Comparison of ENCODE assay signal across 8 cellular contexts in the genomic region with DNA sequence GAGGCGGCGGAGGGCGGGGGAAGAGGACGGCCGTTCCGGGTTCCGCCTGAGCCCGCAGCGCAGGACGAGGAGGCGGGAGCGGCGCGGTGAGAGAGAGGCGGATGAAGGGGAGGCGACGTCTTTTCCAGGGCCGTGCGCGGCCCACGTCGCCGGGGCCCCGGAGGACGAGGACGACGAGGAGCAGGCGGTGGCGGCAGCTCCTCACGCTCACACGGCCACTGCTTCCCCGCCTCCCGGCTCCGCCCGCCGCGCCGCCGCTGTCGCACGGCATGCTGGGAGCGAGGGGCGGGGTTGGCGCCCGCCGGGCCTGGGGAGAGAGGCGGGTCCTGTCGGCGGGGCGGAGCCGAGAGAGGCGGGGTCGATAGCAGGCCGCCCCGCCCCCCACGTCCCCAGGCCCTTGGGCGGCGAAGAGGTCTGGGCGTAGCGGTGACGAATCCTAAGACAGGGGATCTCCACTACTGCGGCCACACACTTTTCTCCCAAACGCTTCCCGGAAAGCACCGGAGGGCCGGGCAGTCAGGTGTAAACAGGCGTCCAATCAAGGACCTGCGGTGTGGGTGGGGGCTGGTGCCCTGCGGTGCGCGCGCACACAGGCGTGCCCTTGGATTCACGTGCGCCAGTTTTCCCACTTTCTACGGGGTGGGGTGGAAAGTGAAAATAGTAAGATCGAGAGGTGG. TPM values are rescaled to one million over a fixed set of nuclear protein-coding genes. Genes with fewer than 3 reads are reported as not detected.
DNase-seq lines count a peak whose midpoint lies in the region; ATAC-seq and TF ChIP-seq lines count a peak whose summit lies in the region.
"Not testable (repeated sequence)": the region's sequence is repeated elsewhere in the genome, so short reads cannot be mapped to it uniquely, and the experiment has no call there.

A gene (minus strand): TSS at position 220 of the 677 bp plus-strand sequence. CDS start 367 bp downstream, outside the sequence.

- not testable (repeated sequence) for H2BK5ac ChIP-seq in mesendoderm (ENCODE audit: low read length)

- DNase-seq in Calu3 (peak; percentile 99), NT2/D1 (ENCODE audit: low read depth, low spot score) (peak; percentile 93), mesendoderm (peak; percentile 99)
- DNase-seq in activated CD8-positive, alpha-beta memory T cell treated with anti-CD3 and anti-CD28 coated beads, Interleukin-2, amount 50 U/mL, for 1 hour (ENCODE audit: extremely low read depth) = peak; percentile 64
- peak; percentile 91 for DNase-seq in stimulated activated CD8-positive, alpha-beta memory T cell treated with anti-CD3 and anti-CD28 coated beads, Interleukin-12 subunit alpha, Interleukin-12 subunit beta, amount 100 ng/mL, for 4 hours (ENCODE audit: low read depth)

- H3K9ac ChIP-seq in HUES48 (ENCODE audit: low read depth, low read length) = peak within 1 kb of the TSS; percentile 91
- H3K9ac ChIP-seq in NT2/D1 (ENCODE audit: insufficient read length, low read depth) = peak within 1 kb of the TSS; percentile 82
- H3K9ac ChIP-seq in endocrine pancreas (ENCODE audit: control insufficient read depth, insufficient read depth, low read length) = peak within 1 kb of the TSS; percentile 60
- H3K9ac ChIP-seq in mesendoderm (ENCODE audit: low read length) = peak within 1 kb of the TSS; percentile 83

- not testable (repeated sequence) for H3K27me3 ChIP-seq in HUES48 (ENCODE audit: control insufficient read depth, insufficient read depth, low read length); NT2/D1 (ENCODE audit: insufficient read depth, insufficient read length); endocrine pancreas (ENCODE audit: control insufficient read depth, insufficient read depth, low read length); mesendoderm (ENCODE audit: insufficient read depth, low read length, poor library complexity)

- CTCF ChIA-PET in Calu3 (lab: Charles Lee) = interaction anchor here (0.7 kb wide), 2 partner anchors 17 to 83 kb away, joined by 3 read pairs; no protein-coding TSS in a partner anchor

- not testable (repeated sequence) for H2BK15ac ChIP-seq in mesendoderm (replicated peaks; ENCODE audit: low read depth)

- not testable (repeated sequence) for H3K27me3 Mint-ChIP-seq in Calu3 (ENCODE audit: unreplicated experiment)

- not testable (repeated sequence) for H3K9me3 ChIP-seq in HUES48 (ENCODE audit: control insufficient read depth, insufficient read depth, low read length); NT2/D1 (ENCODE audit: insufficient read depth, low read length); endocrine pancreas (ENCODE audit: control insufficient read depth, low read length)

- H3K27ac Mint-ChIP-seq in Calu3 (ENCODE audit: unreplicated experiment) = peak within 1 kb of the TSS; percentile 98

- peak within 1 kb of the TSS; percentile 91 for H3K56ac ChIP-seq in mesendoderm (ENCODE audit: low read length)

- not testable (repeated sequence) for H3K23ac ChIP-seq in mesendoderm (ENCODE audit: low read length)

- H3K4me3 ChIP-seq in HUES48 (ENCODE audit: low read depth, low read length) (peak within 1 kb of the TSS; percentile 96), NT2/D1 (ENCODE audit: insufficient read length, low read depth) (peak within 1 kb of the TSS; percentile 64), endocrine pancreas (ENCODE audit: control insufficient read depth, insufficient read depth, low read length) (peak within 1 kb of the TSS; percentile 70), mesendoderm (ENCODE audit: low read length) (peak within 1 kb of the TSS; percentile 73)

- not testable (repeated sequence) for H2AK5ac ChIP-seq in mesendoderm (ENCODE audit: low read length)

- intact Hi-C loops in Calu3 (cut with micrococcal nuclease; ENCODE audit: unreplicated experiment) = not testable (repeated sequence)

- peak; percentile 84 for ATAC-seq in GM21423 (IDR thresholded peaks at IDR 0.05; ENCODE audit: unreplicated experiment)

- peaks cover 28% of the 10 kb centered on the region for H3K79me2 ChIP-seq in mesendoderm (ENCODE audit: control insufficient read depth, insufficient read depth, low read length)

- H3K4ac ChIP-seq in mesendoderm (ENCODE audit: low read depth, low read length) = peak within 1 kb of the TSS; percentile 71

- H2BK120ac ChIP-seq in mesendoderm (ENCODE audit: low read depth, low read length) = not testable (repeated sequence)

- not testable (repeated sequence) for TF ChIP-seq CTCF in Calu3 (IDR thresholded peaks at IDR 0.05; ENCODE audit: unreplicated experiment)

- H3K79me1 ChIP-seq in mesendoderm (ENCODE audit: low read length) = not testable (repeated sequence)

- H3K36me3 ChIP-seq in HUES48 (ENCODE audit: control insufficient read depth, insufficient read depth, low read length); NT2/D1 (ENCODE audit: insufficient read depth, insufficient read length, low read length); endocrine pancreas (ENCODE audit: control insufficient read depth, insufficient read depth, low read length); mesendoderm (ENCODE audit: control insufficient read depth, insufficient read depth, low read length): not testable (repeated sequence)

- H3K27ac ChIP-seq in HUES48 (ENCODE audit: low read depth, low read length) (peak within 1 kb of the TSS; percentile 98), mesendoderm (ENCODE audit: low read depth, low read length) (peak within 1 kb of the TSS; percentile 97)

- H3K4me2 ChIP-seq in mesendoderm (ENCODE audit: low read length) = peak within 1 kb of the TSS; percentile 56

- H3K4me1 ChIP-seq in HUES48 (ENCODE audit: control insufficient read depth, insufficient read depth, low read length); NT2/D1 (ENCODE audit: insufficient read depth, insufficient read length); endocrine pancreas (ENCODE audit: control insufficient read depth, insufficient read depth, low read length); mesendoderm (ENCODE audit: control insufficient read depth, low read depth, low read length): not testable (repeated sequence)

- H4K8ac ChIP-seq in mesendoderm (ENCODE audit: low read depth, low read length) = not testable (repeated sequence)

- H4K5ac ChIP-seq in mesendoderm (ENCODE audit: low read length) = not testable (repeated sequence)

- peaks cover 46% of the 10 kb centered on the region for H3K36me3 Mint-ChIP-seq in Calu3 (ENCODE audit: insufficient read depth, unreplicated experiment)

- peak within 1 kb of the TSS; percentile 98 for H3K18ac ChIP-seq in mesendoderm (ENCODE audit: low read length)

- H3K4me3 Mint-ChIP-seq in Calu3 (ENCODE audit: low read depth, unreplicated experiment) = peak within 1 kb of the TSS; percentile 100

- no CpG with 5 or more reads among the region's 77 CpGs for WGBS in mesendoderm (ENCODE audit: extremely low coverage, insufficient coverage, low lambda C conversion rate)

- not testable (repeated sequence) for BruUV-seq in Calu3 (replicated peaks; lab: Mats Ljungman, UMichigan)

- H3K9me3 Mint-ChIP-seq in Calu3 (ENCODE audit: low read depth, unreplicated experiment) = not testable (repeated sequence)

- peaks cover 31% of the 10 kb centered on the region for H3K4me1 Mint-ChIP-seq in Calu3 (ENCODE audit: low read depth, unreplicated experiment)

RNA-seq across cellular contexts. Expression of the gene that starts here (rescaled TPM):
- 129 and 142 TPM in 2 replicates for total RNA-seq in Calu3 (2022)
- polyA plus RNA-seq in mesendoderm (2013, experiment 1 of 2) = 13.0 TPM
- polyA plus RNA-seq in mesendoderm (2013, experiment 2 of 2) = 12.7 TPM

Comparison
In these comparisons a context has a peak if more than half of its experiments do, and no peak if none do; other contexts are left out.
1. Peak in every context shown above with its lines: DNase-seq, ATAC-seq, H3K4me3 ChIP-seq and H3K27ac ChIP-seq.